Comparison of ENCODE assay signal across 15 cellular contexts in the genomic region with DNA sequence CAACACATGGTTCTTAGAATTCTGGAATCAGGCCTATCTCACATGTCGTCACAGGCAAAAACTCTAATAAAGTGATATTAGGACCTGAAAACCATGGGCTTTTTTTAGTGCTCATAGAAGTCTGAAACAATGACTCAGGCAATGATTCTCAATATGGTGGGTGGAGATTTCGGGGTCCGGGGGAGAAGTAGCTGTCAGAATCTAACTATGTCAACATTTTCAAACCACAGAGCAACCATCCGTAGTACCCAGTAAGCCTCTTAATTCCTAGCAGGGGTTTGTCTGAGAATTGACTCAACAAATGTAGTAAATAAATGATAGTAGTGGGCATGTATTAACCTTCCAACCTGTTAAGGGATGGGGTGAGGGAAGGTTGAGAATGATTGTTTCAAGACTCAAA. TPM values are rescaled to one million over a fixed set of nuclear protein-coding genes. Genes with fewer than 3 reads are reported as not detected.
DNase-seq lines count a peak whose midpoint lies in the region; FAIRE-seq lines count a peak whose summit lies in the region.
"Had no signal": no experiment of that assay in that cellular context is flagged by ENCODE, and none has a peak within 500 bp of the region (broad histone marks: within the 10 kb centered on the region; RNA-seq: fewer than 3 reads in every experiment).

No MANE protein-coding gene starts in this region.

- no peak overlapping the region for H2BK120ac ChIP-seq in mesenchymal stem cell (ENCODE audit: low read depth, low read length)

- H3K4ac ChIP-seq in mesenchymal stem cell (ENCODE audit: low read depth in 1 of 2, low read length in 2 of 2), result no peak overlapping the region

- no peak overlapping the region for H3K4me3 ChIP-seq in mesenchymal stem cell (ENCODE audit: insufficient read depth in 1 of 2, low read depth in 1 of 2, low read length in 2 of 2)
- H3K4me3 ChIP-seq: lung, prostate gland, suprapubic skin had no signal

- WGBS in mesenchymal stem cell, result 94% methylated on average over 3 of the region's 4 CpGs

- H2BK5ac ChIP-seq in mesenchymal stem cell (ENCODE audit: low read depth, low read length, poor library complexity, severe bottlenecking), result no peak overlapping the region

- no peak overlapping the region for H2AFZ ChIP-seq in mesenchymal stem cell (ENCODE audit: low read depth, low read length)

- H3K27me3 Mint-ChIP-seq in activated naive CD4-positive, alpha-beta T cell treated with anti-CD3 and anti-CD28 coated beads, Interleukin-2, amount 10 ng/mL, durations not matched to agents 7 days and 5 days, result no peaks in the 10 kb centered on the region
- H3K27me3 Mint-ChIP-seq: naive thymus-derived CD8-positive, alpha-beta T cell had no signal

- no peak overlapping the region for H2BK15ac ChIP-seq in mesenchymal stem cell (ENCODE audit: low read depth, poor library complexity, severe bottlenecking)

- CTCF ChIA-PET in activated naive CD4-positive, alpha-beta T cell treated with anti-CD3 and anti-CD28 coated beads, Interleukin-2, amount 10 ng/mL, durations not matched to agents 7 days and 5 days (lab: Charles Lee), result interaction anchor here (1.2 to 2.0 kb wide), 2 partner anchors 8 to 9 kb away, joined by 4 to 7 read pairs; no protein-coding TSS in a partner anchor

- H3K4me1 ChIP-seq in mesenchymal stem cell (ENCODE audit: control insufficient read depth, insufficient read depth, low read depth, low read length), result peaks cover 11% of the 10 kb centered on the region
- H3K4me1 ChIP-seq: prostate gland had no signal

- no peak overlapping the region for H3K14ac ChIP-seq in mesenchymal stem cell (ENCODE audit: low read length in 2 of 2)

- H3K9me3 ChIP-seq in mesenchymal stem cell (ENCODE audit: control insufficient read depth, low read length), result no peaks in the 10 kb centered on the region
- H3K9me3 ChIP-seq: prostate gland, suprapubic skin had no signal

- no peak overlapping the region for H2AK5ac ChIP-seq in mesenchymal stem cell (ENCODE audit: low read length, severe bottlenecking)

- FAIRE-seq in RCC 7860 (lab: Jason Lieb, UNC), result peak; percentile 99
- FAIRE-seq: G401.6, H54 had no signal

- H3K4me2 ChIP-seq in mesenchymal stem cell (ENCODE audit: low read length, poor library complexity, severe bottlenecking), result no peak overlapping the region

- peak; percentile 8 for DNase-seq in activated naive CD4-positive, alpha-beta T cell treated with Interleukin-2 at 50 U/mL for 16 hours
- no peak for DNase-seq in activated naive CD4-positive, alpha-beta T cell treated with anti-CD3 and anti-CD28 coated beads, Interleukin-2, amount 10 ng/mL, durations not matched to agents 7 days and 5 days
- peak; percentile 95 for DNase-seq in RCC 7860 (ENCODE audit: low spot score)
- no peak for DNase-seq in mesenchymal stem cell
- DNase-seq in SK-N-DZ (ENCODE audit: low spot score), result no peak
- DNase-seq in NCI-H1694 treated with DMSO at 0.1 percent for 48 hours (lab: John Stamatoyannopoulos, UW), result no peak
- DNase-seq: amygdala; foreskin keratinocyte; naive thymus-derived CD8-positive, alpha-beta T cell; NCI-H510A had no signal

- peaks cover 9 to 50% of the 10 kb centered on the region in 2 experiments for H3K36me3 ChIP-seq in mesenchymal stem cell (ENCODE audit: control insufficient read depth in 1 of 2, insufficient read depth in 2 of 2, low read depth in 1 of 2, low read length in 2 of 2)
- H3K36me3 ChIP-seq: prostate gland had no signal

- no peak overlapping the region for H3K27ac Mint-ChIP-seq in activated naive CD4-positive, alpha-beta T cell treated with anti-CD3 and anti-CD28 coated beads, Interleukin-2, amount 10 ng/mL, durations not matched to agents 7 days and 5 days

- H4K91ac ChIP-seq in mesenchymal stem cell (ENCODE audit: low read length), result no peak overlapping the region

- no peak overlapping the region for H3K9ac ChIP-seq in mesenchymal stem cell (ENCODE audit: low read length)

- peaks cover 24% of the 10 kb centered on the region for H3K4me1 Mint-ChIP-seq in activated naive CD4-positive, alpha-beta T cell treated with anti-CD3 and anti-CD28 coated beads, Interleukin-2, amount 10 ng/mL, durations not matched to agents 7 days and 5 days

- peak overlapping the region; percentile 11 for H3K27ac ChIP-seq in mesenchymal stem cell (ENCODE audit: low read length, poor library complexity, severe bottlenecking)
- H3K27ac ChIP-seq: foreskin keratinocyte, prostate gland, suprapubic skin had no signal

- H3K27me3 ChIP-seq in mesenchymal stem cell (ENCODE audit: control insufficient read depth in 1 of 2, insufficient read depth in 1 of 2, low read length in 2 of 2), result no peaks in the 10 kb centered on the region
- H3K27me3 ChIP-seq: foreskin keratinocyte, suprapubic skin had no signal

- no peak overlapping the region for H3K4me3 Mint-ChIP-seq in activated naive CD4-positive, alpha-beta T cell treated with anti-CD3 and anti-CD28 coated beads, Interleukin-2, amount 10 ng/mL, durations not matched to agents 7 days and 5 days

- no peak overlapping the region for H4K8ac ChIP-seq in mesenchymal stem cell (ENCODE audit: low read length)

- peaks cover 10% of the 10 kb centered on the region for H3K36me3 Mint-ChIP-seq in activated naive CD4-positive, alpha-beta T cell treated with anti-CD3 and anti-CD28 coated beads, Interleukin-2, amount 10 ng/mL, durations not matched to agents 7 days and 5 days

- H3K9me3 Mint-ChIP-seq in activated naive CD4-positive, alpha-beta T cell treated with anti-CD3 and anti-CD28 coated beads, Interleukin-2, amount 10 ng/mL, durations not matched to agents 7 days and 5 days, result no peaks in the 10 kb centered on the region
- H3K9me3 Mint-ChIP-seq: naive thymus-derived CD8-positive, alpha-beta T cell had no signal

- peaks cover 10% of the 10 kb centered on the region for H3K79me1 ChIP-seq in mesenchymal stem cell (replicated peaks; ENCODE audit: low read length, poor library complexity, severe bottlenecking)

- H2BK12ac ChIP-seq in mesenchymal stem cell (ENCODE audit: low read length in 2 of 2), result no peak overlapping the region

- no peak overlapping the region for H3K18ac ChIP-seq in mesenchymal stem cell (ENCODE audit: low read depth in 1 of 2, low read length in 2 of 2)

- no peak overlapping the region for H3K23ac ChIP-seq in mesenchymal stem cell (ENCODE audit: low read length in 2 of 2)

RNA-seq across cellular contexts. Expression of a gene that starts 2.6 kb away (rescaled TPM):
- 8.2 TPM for polyA plus RNA-seq in mesenchymal stem cell (2013, experiment 1 of 2)
- polyA plus RNA-seq in mesenchymal stem cell (2013, experiment 2 of 2), result 8.6 TPM
- polyA plus RNA-seq in SK-N-DZ (2014; cell fraction: cytosol; rRNA removed), result 6.7 and 7.9 TPM in 2 replicates
- 2.7 and 3.9 TPM in 2 replicates for polyA plus RNA-seq in SK-N-DZ (2014; cell fraction: nucleus; rRNA removed)

RNA-seq across cellular contexts. Expression of a gene that starts 20.7 kb away (rescaled TPM):
- 0.28 TPM for polyA plus RNA-seq in mesenchymal stem cell (2013, experiment 1 of 2)
- polyA plus RNA-seq in mesenchymal stem cell (2013, experiment 2 of 2), result 0.23 TPM
- polyA plus RNA-seq in SK-N-DZ (2014; cell fraction: cytosol; rRNA removed), result 0.81 TPM in 1 of 2 replicates, not detected in the other
- polyA plus RNA-seq in SK-N-DZ (2014; cell fraction: nucleus; rRNA removed), result 0.05 and 0.27 TPM in 2 replicates
- polyA plus RNA-seq: foreskin keratinocyte; naive thymus-derived CD8-positive, alpha-beta T cell had no signal

RNA-seq across cellular contexts. Expression of a gene that starts 37.8 kb away (rescaled TPM):
- polyA plus RNA-seq in mesenchymal stem cell (2013, experiment 1 of 2), result 0.43 TPM
- 0.36 TPM for polyA plus RNA-seq in mesenchymal stem cell (2013, experiment 2 of 2)
- 1.9 and 2.8 TPM in 2 replicates for polyA plus RNA-seq in SK-N-DZ (2014; cell fraction: cytosol; rRNA removed)
- 14.8 and 19.8 TPM in 2 replicates for polyA plus RNA-seq in SK-N-DZ (2014; cell fraction: nucleus; rRNA removed)

Comparison
In these comparisons a context has a peak if more than half of its experiments do, and no peak if none do; other contexts are left out.
1. DNase-seq: peak in activated naive CD4-positive, alpha-beta T cell treated with Interleukin-2 at 50 U/mL for 16 hours (single experiment) and RCC 7860 (single experiment); none in activated naive CD4-positive, alpha-beta T cell treated with anti-CD3 and anti-CD28 coated beads, Interleukin-2, amount 10 ng/mL, durations not matched to agents 7 days and 5 days (single experiment), mesenchymal stem cell (single experiment), SK-N-DZ (single experiment) and NCI-H1694 treated with DMSO at 0.1 percent for 48 hours (single experiment).